33 cellular contexts compared by ENCODE assay signal in the genomic region with DNA sequence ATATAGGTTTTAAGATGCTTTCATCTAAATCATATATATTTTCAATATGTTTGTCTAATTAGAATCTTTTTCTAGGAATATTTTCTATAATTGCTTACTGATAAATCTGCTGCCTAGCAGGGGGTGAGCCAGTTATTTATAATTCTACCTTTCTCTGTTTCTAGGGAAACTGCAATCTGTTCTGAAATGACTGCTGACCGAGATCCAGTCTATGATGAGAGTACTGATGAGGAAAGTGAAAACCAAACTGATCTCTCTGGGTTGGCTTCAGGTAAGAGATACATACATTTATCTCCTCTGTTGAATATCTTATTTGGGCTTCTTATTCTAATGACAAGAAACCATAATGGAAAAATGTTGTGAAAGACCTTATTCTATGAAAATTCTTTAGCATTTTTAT.
A peak's percentile ranks its signal among the peaks of the same experiment; 100 is the strongest.
DNase-seq lines count a peak whose midpoint lies in the region; ATAC-seq and TF ChIP-seq lines count a peak whose summit lies in the region.
"Had no signal": no experiment of that assay in that cellular context is flagged by ENCODE, and none has a peak within 500 bp of the region (broad histone marks: within the 10 kb centered on the region; RNA-seq: fewer than 3 reads in every experiment).

No MANE protein-coding gene starts in this region.

- DNase-seq in GM13976 (ENCODE audit: low spot score), result peak; percentile 2
- no peak for DNase-seq in NCI-H748 treated with DMSO at 0.1 percent for 48 hours (lab: John Stamatoyannopoulos, UW)
- DNase-seq in mammary epithelial cell, result no peak
- no peak for DNase-seq in SK-N-DZ (ENCODE audit: low spot score)
- DNase-seq in mesenteric fat pad (ENCODE audit: low spot score), result no peak
- DNase-seq: activated CD4-positive, alpha-beta T cell treated with anti-CD3 and anti-CD28 coated beads, Interleukin-2, amount 50 U/mL, for 4 hours; activated CD4-positive, CD25-positive, alpha-beta regulatory T cell; activated naive CD4-positive, alpha-beta T cell treated with anti-CD3 and anti-CD28 coated beads, Interleukin-2, amount 10 ng/mL, durations not matched to agents 7 days and 5 days; AML-193; amniotic stem cell; CD8-positive, alpha-beta T cell; DMS 273 treated with DMSO at 0.1 percent for 48 hours; left lung; naive B cell; NCI-H1048; NCI-H1694 treated with DMSO at 0.1 percent for 48 hours; NCI-H2171; NCI-H524; occipital lobe; Peyer's patch; psoas muscle; SIG-M5; sigmoid colon; stimulated activated CD4-positive, alpha-beta T cell treated with anti-CD3 and anti-CD28 coated beads, Interleukin-4, amount 100 ng/mL, for 24 hours; substantia nigra; T-cell; upper lobe of left lung had no signal

- no peaks in the 10 kb centered on the region for H4K20me1 ChIP-seq in mammary epithelial cell (ENCODE audit: insufficient read depth, low read length)

- no peaks in the 10 kb centered on the region for H3K4me1 ChIP-seq in mammary epithelial cell (ENCODE audit: insufficient read depth, low read length)
- H3K4me1 ChIP-seq: A549, left lung, Peyer's patch, psoas muscle, sigmoid colon, upper lobe of left lung had no signal

- CTCF ChIA-PET in mammary epithelial cell (lab: Charles Lee; ENCODE audit: low non-redundant PET), result no interaction called here

- H3K9ac ChIP-seq in mammary epithelial cell (ENCODE audit: insufficient read depth, low read length), result no peak overlapping the region

- no peak overlapping the region for H3K27ac ChIP-seq in mammary epithelial cell (ENCODE audit: insufficient read depth, low read depth, low read length)
- H3K27ac ChIP-seq: A549, left lung, Peyer's patch, psoas muscle, sigmoid colon, upper lobe of left lung had no signal

- dilution Hi-C loops in mammary epithelial cell (cut with HindIII; ENCODE audit: low sequenced_read_pairs), result no loop called here

- peak; percentile 42 for ATAC-seq in GM19463 (IDR thresholded peaks at IDR 0.05; ENCODE audit: unreplicated experiment)
- ATAC-seq in HG02885 (IDR thresholded peaks at IDR 0.05; ENCODE audit: poor library complexity, unreplicated experiment), result peak; percentile 54
- peak; percentile 55 for ATAC-seq in HG03432 (IDR thresholded peaks at IDR 0.05; ENCODE audit: unreplicated experiment)
- ATAC-seq: A549; CD8-positive, alpha-beta T cell; HCT116; left lung; psoas muscle; stimulated activated memory B cell treated with anti-CD40 and anti-IgM and Interleukin-4, amounts not matched to agents 10 μg/mL and 1 μg/mL and 100 μg/mL, for 72 hours; T-cell had no signal

- H3K4me3 ChIP-seq in mammary epithelial cell (replicated peaks in 1 of 3; ENCODE audit: insufficient read depth in 1 of 3, low read depth in 2 of 3, low read length in 3 of 3), result no peak overlapping the region
- H3K4me3 ChIP-seq: A549, left lung, Peyer's patch, psoas muscle, sigmoid colon, upper lobe of left lung had no signal

- WGBS in mammary epithelial cell (ENCODE audit: low coverage, missing lambda C conversion rate), result 88% methylated on average over 1 of the region's 1 CpG

- H3K27me3 ChIP-seq in mammary epithelial cell (ENCODE audit: insufficient read depth, low read length), result no peaks in the 10 kb centered on the region
- H3K27me3 ChIP-seq: left lung, Peyer's patch, sigmoid colon, upper lobe of left lung had no signal

- no peaks in the 10 kb centered on the region for H3K9me3 ChIP-seq in mammary epithelial cell (replicated peaks; ENCODE audit: insufficient read depth, low read length)
- H3K9me3 ChIP-seq: A549, left lung, Peyer's patch, psoas muscle, sigmoid colon, upper lobe of left lung had no signal

- H3K36me3 ChIP-seq in mammary epithelial cell (ENCODE audit: insufficient read depth, low read length), result peaks cover 1% of the 10 kb centered on the region
- H3K36me3 ChIP-seq: left lung, Peyer's patch, upper lobe of left lung had no signal

- intact Hi-C loops in mammary epithelial cell (cut with micrococcal nuclease), result no loop called here

- TF ChIP-seq CTCF in GM13976 (IDR thresholded peaks at IDR 0.05; ENCODE audit: borderline replicate concordance, control extremely low read depth, extremely low read depth, insufficient read depth, missing control alignments) (no peak), mammary epithelial cell (conservative IDR thresholded peaks at IDR 0.05 in 1 of 2, IDR thresholded peaks at IDR 0.05 in 1 of 2; ENCODE audit: extremely low read depth in 1 of 2, insufficient read depth in 1 of 2, low read depth in 1 of 2, low read length in 2 of 2) (no peak)

- no peak overlapping the region for H2AFZ ChIP-seq in mammary epithelial cell (ENCODE audit: low read depth, low read length)

- BruUV-seq in mammary epithelial cell (replicated peaks; lab: Mats Ljungman, UMichigan), result no TSS peak

- no peaks in the 10 kb centered on the region for H3K79me2 ChIP-seq in mammary epithelial cell (ENCODE audit: insufficient read depth, low read length)

- in situ Hi-C loops in GM13976 (cut with MboI; ENCODE audit: low sequenced_read_pairs, unreplicated experiment) (no loop called here), mammary epithelial cell (cut with MboI; ENCODE audit: low sequenced_read_pairs in 2 of 2) (no loop called here)

- H3K4me2 ChIP-seq in mammary epithelial cell (ENCODE audit: insufficient read depth, low read depth, low read length), result no peak overlapping the region
- H3K4me2 ChIP-seq: A549 had no signal
